ENCODE assay signal across 21 cellular contexts in genomic region chr1:30064547-30064946, GRCh38.
"Had no signal": no experiment of that assay in that cellular context is flagged by ENCODE, and none has a peak within 500 bp of the region (broad histone marks: within the 10 kb centered on the region; RNA-seq: fewer than 3 reads in every experiment).

No MANE protein-coding gene starts in this region.

- H3K4me3 Mint-ChIP-seq: activated naive CD8-positive, alpha-beta T cell; activated T-cell treated with anti-CD3 and anti-CD28 coated beads, Interleukin-2, amount 50 U/mL, for 72 hours; T-helper 1 cell treated with Interleukin-12 subunit alpha and Interleukin-12 subunit beta and Interleukin-4 antibody, amounts not matched to agents 30 μg/mL and 1 μg/mL, for 36 hours had no signal

- H3K27me3 ChIP-seq: adrenal gland had no signal

- H3K36me3 Mint-ChIP-seq: activated naive CD8-positive, alpha-beta T cell had no signal

- H3K36me3 ChIP-seq: adrenal gland had no signal

- H3K9me3 Mint-ChIP-seq: T-helper 1 cell treated with Interleukin-12 subunit alpha and Interleukin-12 subunit beta and Interleukin-4 antibody, amounts not matched to agents 30 μg/mL and 1 μg/mL, for 36 hours had no signal

- H3K27ac ChIP-seq: adrenal gland had no signal

- ATAC-seq: activated CD4-positive, CD25-positive, alpha-beta regulatory T cell treated with anti-CD3 and anti-CD28 coated beads, Interleukin-2, amount 50 U/mL, for 24 hours; PC-3 had no signal

- H3K4me3 ChIP-seq: adrenal gland had no signal

- H3K27ac Mint-ChIP-seq: activated naive CD8-positive, alpha-beta T cell; activated T-cell treated with anti-CD3 and anti-CD28 coated beads, Interleukin-2, amount 50 U/mL, for 72 hours; T-helper 1 cell treated with Interleukin-12 subunit alpha and Interleukin-12 subunit beta and Interleukin-4 antibody, amounts not matched to agents 30 μg/mL and 1 μg/mL, for 36 hours had no signal

- H3K9me3 ChIP-seq: adrenal gland had no signal

- DNase-seq: activated CD4-positive, alpha-beta T cell treated with anti-CD3 and anti-CD28 coated beads for 48 hours; activated CD4-positive, alpha-beta T cell treated with anti-CD3 and anti-CD28 coated beads, Interleukin-2, amount 50 U/mL, for 48 hours; activated CD8-positive, alpha-beta memory T cell treated with anti-CD3 and anti-CD28 coated beads, Interleukin-2, amount 50 U/mL, for 4 hours; activated naive CD4-positive, alpha-beta T cell; activated T-cell treated with anti-CD3 and anti-CD28 coated beads, Interleukin-2, amount 50 U/mL, for 72 hours; adrenal gland; anterior cingulate cortex; caudate nucleus; Kasumi-1; KBM-7; NCI-H1105 treated with DMSO at 0.1 percent for 48 hours; NCI-H1436 treated with DMSO at 0.1 percent for 48 hours; NCI-H187; NCI-H2081; NCI-H446; NCI-H524; SHP77 treated with DMSO at 0.1 percent for 48 hours had no signal

- H3K4me1 ChIP-seq: adrenal gland had no signal
